Comparison of ENCODE assay signal across 22 cellular contexts in genomic region chr2:158779621-158780020, GRCh38. TPM values are rescaled to one million over a fixed set of nuclear protein-coding genes. Genes with fewer than 3 reads are reported as not detected.
DNase-seq lines count a peak whose midpoint lies in the region; ATAC-seq, FAIRE-seq and TF ChIP-seq lines count a peak whose summit lies in the region.
"Had no signal": no experiment of that assay in that cellular context is flagged by ENCODE, and none has a peak within 500 bp of the region (broad histone marks: within the 10 kb centered on the region; RNA-seq: fewer than 3 reads in every experiment).

No MANE protein-coding gene starts in this region.

- no peak for FAIRE-seq in endothelial cell of umbilical vein (lab: Jason Lieb, UNC)
- FAIRE-seq: H54 had no signal

- H4K20me1 ChIP-seq in endothelial cell of umbilical vein (replicated peaks; ENCODE audit: control insufficient read depth, extremely low read depth, insufficient read depth, low read length): no peaks in the 10 kb centered on the region
- H4K20me1 ChIP-seq in neural progenitor cell (ENCODE audit: low read depth): no peaks in the 10 kb centered on the region

- no peak for ATAC-seq in HG03565 (IDR thresholded peaks at IDR 0.05; ENCODE audit: unreplicated experiment)

- H3K4me1 ChIP-seq in endothelial cell of umbilical vein (ENCODE audit: control insufficient read depth, extremely low read depth, insufficient read depth, low read length): no peaks in the 10 kb centered on the region
- no peaks in the 10 kb centered on the region for H3K4me1 ChIP-seq in neural progenitor cell
- H3K4me1 ChIP-seq in Peyer's patch: no peaks in the 10 kb centered on the region

- H3K27ac ChIP-seq in endothelial cell of umbilical vein (ENCODE audit: insufficient read depth, low read depth, low read length) (no peak overlapping the region), neural progenitor cell (no peak overlapping the region), Peyer's patch (no peak overlapping the region)

- H3K4me3 Mint-ChIP-seq in neural progenitor cell (no peak overlapping the region), endothelial cell (ENCODE audit: unreplicated experiment) (no peak overlapping the region)
- H3K4me3 Mint-ChIP-seq: CD14-positive monocyte had no signal

- DNase-seq in NCI-H510A treated with DMSO at 0.1 percent for 48 hours (lab: John Stamatoyannopoulos, UW) (peak; percentile 6), NCI-H510A (lab: John Stamatoyannopoulos, UW) (no peak), endothelial cell of umbilical vein (ENCODE audit: low read depth, low spot score) (peak; percentile 32), neural progenitor cell (ENCODE audit: low spot score) (no peak), Peyer's patch (no peak), endothelial cell (ENCODE audit: low spot score) (no peak), SHP77 treated with DMSO at 0.1 percent for 48 hours (lab: John Stamatoyannopoulos, UW) (no peak)
- DNase-seq: 8988T, Caco-2, DMS79, IMR-90, Kasumi-1, NCI-H1417, NCI-H1930, NCI-H2171, NCI-H446 treated with DMSO at 0.1 percent for 48 hours, NCI-H82 had no signal

- H3K4me2 ChIP-seq in endothelial cell of umbilical vein (ENCODE audit: insufficient read depth, low read length) (no peak overlapping the region), neural progenitor cell (no peak overlapping the region)

- no peaks in the 10 kb centered on the region for H3K9me3 ChIP-seq in endothelial cell of umbilical vein (replicated peaks; ENCODE audit: control insufficient read depth, insufficient read depth, low read length)
- no peaks in the 10 kb centered on the region for H3K9me3 ChIP-seq in neural progenitor cell (ENCODE audit: low read depth)
- H3K9me3 ChIP-seq in Peyer's patch: no peaks in the 10 kb centered on the region
- H3K9me3 ChIP-seq: Caco-2 had no signal

- H3K27me3 Mint-ChIP-seq in neural progenitor cell (ENCODE audit: insufficient read depth, low read depth) (no peaks in the 10 kb centered on the region), endothelial cell (ENCODE audit: unreplicated experiment) (peaks cover 2% of the 10 kb centered on the region)

- POLR2A ChIA-PET in endothelial cell of umbilical vein (lab: Charles Lee): no interaction called here

- H3K36me3 ChIP-seq in endothelial cell of umbilical vein (ENCODE audit: control insufficient read depth in 2 of 2, extremely low read depth in 1 of 2, insufficient read depth in 2 of 2, low read length in 2 of 2) (no peaks in the 10 kb centered on the region), neural progenitor cell (no peaks in the 10 kb centered on the region), Peyer's patch (no peaks in the 10 kb centered on the region)

- dilution Hi-C loops in endothelial cell of umbilical vein (cut with MboI; ENCODE audit: extremely low pct_ligation_motif_present, low sequenced_read_pairs): no loop called here

- H3K4me3 ChIP-seq in endothelial cell of umbilical vein (replicated peaks in 1 of 3; ENCODE audit: insufficient read depth in 1 of 3, low read depth in 1 of 3, low read length in 3 of 3) (no peak overlapping the region), neural progenitor cell (no peak overlapping the region), Peyer's patch (no peak overlapping the region)

- H3K9ac ChIP-seq in endothelial cell of umbilical vein (replicated peaks; ENCODE audit: extremely low read depth, insufficient read depth, low read length) (no peak overlapping the region), neural progenitor cell (no peak overlapping the region)

- BruUV-seq in endothelial cell of umbilical vein (replicated peaks; lab: Mats Ljungman, UMichigan): no TSS peak

- intact Hi-C loops in endothelial cell of umbilical vein (cut with micrococcal nuclease): no loop called here

- H3F3A ChIP-seq in neural progenitor cell (ENCODE audit: low read depth): no peaks in the 10 kb centered on the region

- H3K79me2 ChIP-seq in endothelial cell of umbilical vein (ENCODE audit: control insufficient read depth, insufficient read depth, low read length) (no peaks in the 10 kb centered on the region), neural progenitor cell (ENCODE audit: low read depth) (no peaks in the 10 kb centered on the region)

- CTCF ChIA-PET in endothelial cell of umbilical vein (lab: Charles Lee): no interaction called here

- H3K27me3 ChIP-seq in endothelial cell of umbilical vein (ENCODE audit: control insufficient read depth in 2 of 2, insufficient read depth in 2 of 2, low read length in 2 of 2) (peaks cover 0 to 9% of the 10 kb centered on the region in 2 experiments), neural progenitor cell (no peaks in the 10 kb centered on the region), Peyer's patch (no peaks in the 10 kb centered on the region)

- TF ChIP-seq POLR2A in endothelial cell of umbilical vein (IDR thresholded peaks at IDR 0.05; ENCODE audit: low read depth, low read length) (no peak), Peyer's patch (IDR thresholded peaks at IDR 0.05) (no peak)

- H2AFZ ChIP-seq in endothelial cell of umbilical vein (ENCODE audit: low read depth, low read length) (no peak overlapping the region), neural progenitor cell (replicated peaks) (peak overlapping the region; percentile 29)

- H3K9me3 Mint-ChIP-seq in neural progenitor cell: no peaks in the 10 kb centered on the region
- H3K9me3 Mint-ChIP-seq in endothelial cell (ENCODE audit: unreplicated experiment): no peaks in the 10 kb centered on the region

- no peaks in the 10 kb centered on the region for H3K9me1 ChIP-seq in endothelial cell of umbilical vein (replicated peaks; ENCODE audit: control insufficient read depth, extremely low read depth, insufficient read depth, low read length)

- TF ChIP-seq CTCF in endothelial cell of umbilical vein (IDR thresholded peaks at IDR 0.05; ENCODE audit: extremely low read depth in 1 of 2, insufficient read depth in 1 of 2, low read depth in 1 of 2, low read length in 2 of 2): no peak
- no peak for TF ChIP-seq CTCF in neural progenitor cell (IDR thresholded peaks at IDR 0.05)
- TF ChIP-seq CTCF in Peyer's patch (IDR thresholded peaks at IDR 0.05): no peak
- no peak for TF ChIP-seq CTCF in endothelial cell (IDR thresholded peaks at IDR 0.05; ENCODE audit: unreplicated experiment)

- H3K4me1 Mint-ChIP-seq in neural progenitor cell (no peaks in the 10 kb centered on the region), endothelial cell (ENCODE audit: unreplicated experiment) (peaks cover 11% of the 10 kb centered on the region)
- H3K4me1 Mint-ChIP-seq: CD14-positive monocyte had no signal

- H3K36me3 Mint-ChIP-seq in neural progenitor cell: no peaks in the 10 kb centered on the region
- no peaks in the 10 kb centered on the region for H3K36me3 Mint-ChIP-seq in endothelial cell (ENCODE audit: low read depth, unreplicated experiment)
- H3K36me3 Mint-ChIP-seq: CD14-positive monocyte had no signal

- no peak overlapping the region for H3K27ac Mint-ChIP-seq in neural progenitor cell
- H3K27ac Mint-ChIP-seq in endothelial cell (ENCODE audit: unreplicated experiment): no peak overlapping the region
- H3K27ac Mint-ChIP-seq: CD14-positive monocyte had no signal

TF ChIP-seq in endothelial cell of umbilical vein, 7 proteins besides CTCF, POLR2A, EP300 and RAD21:
- TF ChIP-seq GATA2 (IDR thresholded peaks at IDR 0.05; ENCODE audit: insufficient read depth, insufficient read length, low read depth, low read length) (no peak), MAX (IDR thresholded peaks at IDR 0.05; ENCODE audit: insufficient read depth, insufficient read length) (no peak), FOS (IDR thresholded peaks at IDR 0.05; ENCODE audit: borderline replicate concordance, insufficient read depth, low read length) (no peak), MYC (IDR thresholded peaks at IDR 0.05; ENCODE audit: low read depth, low read length) (no peak), EZH2 (IDR thresholded peaks at IDR 0.05; ENCODE audit: borderline replicate concordance, low read depth, low read length, severe bottlenecking) (no peak), POLR2AphosphoS5 (IDR thresholded peaks at IDR 0.05; ENCODE audit: insufficient read depth, low read depth, low read length) (no peak), JUN (IDR thresholded peaks at IDR 0.05; ENCODE audit: borderline replicate concordance, insufficient read depth, insufficient read length, low read depth) (no peak)
TF ChIP-seq in endothelial cell of umbilical vein: peak in this region for 0.

RNA-seq across cellular contexts. Expression of gene DAPL1, which starts 15.5 kb away (rescaled TPM):
- total RNA-seq in endothelial cell of umbilical vein (not detected in 2 replicates), neural progenitor cell (ENCODE audit: low replicate concordance) (not detected in 2 replicates), Peyer's patch (not detected), endothelial cell (ENCODE audit: unreplicated experiment) (not detected)
- not detected in 2 replicates for polyA plus RNA-seq in endothelial cell of umbilical vein
- not detected in 2 replicates for polyA plus RNA-seq in endothelial cell of umbilical vein (2011; cell fraction: cytosol; rRNA removed)
- polyA plus RNA-seq in endothelial cell of umbilical vein (2011; cell fraction: nucleus; rRNA removed): not detected in 2 replicates
- polyA plus RNA-seq in endothelial cell of umbilical vein (2012): not detected in 2 replicates
- polyA minus RNA-seq in endothelial cell of umbilical vein: not detected in 2 replicates
- polyA minus RNA-seq in endothelial cell of umbilical vein (2011; cell fraction: cytosol; rRNA and poly(A)+ RNA removed): not detected
- polyA minus RNA-seq in endothelial cell of umbilical vein (2011; cell fraction: nucleus; rRNA and poly(A)+ RNA removed): not detected in 2 replicates
- total RNA-seq: Caco-2, G401, IMR-90, RPMI7951 had no signal
- polyA plus RNA-seq: CD14-positive monocyte, IMR-90 had no signal

Comparison
In these comparisons a context has a peak if more than half of its experiments do, and no peak if none do; other contexts are left out.
1. DNase-seq: peak in NCI-H510A treated with DMSO at 0.1 percent for 48 hours (single experiment) and endothelial cell of umbilical vein (single experiment); none in NCI-H510A (single experiment), neural progenitor cell (single experiment), Peyer's patch (0 of 3), endothelial cell (single experiment) and SHP77 treated with DMSO at 0.1 percent for 48 hours (single experiment).